ENCODE assay signal across 9 cellular contexts in the genomic region with DNA sequence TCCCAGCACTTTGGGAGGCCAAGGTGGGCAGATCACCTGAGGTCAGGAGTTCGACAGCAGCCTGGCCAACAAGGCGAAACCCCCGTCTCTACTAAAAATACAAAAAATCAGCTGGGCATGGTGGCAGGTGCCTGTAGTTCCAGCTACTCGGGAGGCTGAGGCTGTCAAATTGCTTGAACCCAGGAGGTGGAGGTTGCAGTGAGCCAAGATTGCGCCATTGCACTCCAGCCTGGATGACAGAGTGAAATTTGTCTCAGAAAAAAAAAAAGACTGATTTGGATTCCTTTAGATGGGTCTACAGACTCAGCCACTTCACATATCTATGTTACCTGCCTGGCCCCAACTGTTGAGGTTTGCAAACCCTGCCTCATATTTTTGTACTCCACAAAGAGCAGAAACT. TPM values are rescaled to one million over a fixed set of nuclear protein-coding genes. Genes with fewer than 3 reads are reported as not detected.
DNase-seq lines count a peak whose midpoint lies in the region; ATAC-seq, FAIRE-seq and TF ChIP-seq lines count a peak whose summit lies in the region.
"Not testable (repeated sequence)": the region's sequence is repeated elsewhere in the genome, so short reads cannot be mapped to it uniquely, and the experiment has no call there.
"Had no signal": no experiment of that assay in that cellular context is flagged by ENCODE, and none has a peak within 500 bp of the region (broad histone marks: within the 10 kb centered on the region; RNA-seq: fewer than 3 reads in every experiment).

No MANE protein-coding gene starts in this region.

- not testable (repeated sequence) for H3F3A ChIP-seq in PC-3 (ENCODE audit: low read length, unreplicated experiment)

- H3K27ac ChIP-seq in Karpas-422 (ENCODE audit: low read length) (peak overlapping the region; percentile 15; the same call in 1 of the 2 replicates), PC-3 (ENCODE audit: low read length) (peak overlapping the region; percentile 30), esophagus (ENCODE audit: low read depth in 2 of 2, low read length in 1 of 2) (peak overlapping the region; percentile 45 to 74), kidney (ENCODE audit: low read depth in 2 of 2, low read length in 2 of 2) (peak overlapping the region; percentile 13 to 57), right lobe of liver (peak overlapping the region; percentile 48 to 72 (median 64))

- not testable (repeated sequence) for H3K9me3 ChIP-seq in Karpas-422 (ENCODE audit: low read length); PC-3 (ENCODE audit: low read length); esophagus (ENCODE audit: control insufficient read depth in 2 of 2, insufficient read depth in 1 of 2, low read depth in 1 of 2, low read length in 1 of 2); kidney (ENCODE audit: control insufficient read depth in 1 of 2, low read length in 2 of 2); right lobe of liver

- not testable (repeated sequence) for H3K27me3 ChIP-seq in Karpas-422 (ENCODE audit: low read length); PC-3 (ENCODE audit: low read length); esophagus (ENCODE audit: control insufficient read depth in 1 of 2, insufficient read depth in 2 of 2, low read length in 2 of 2); right lobe of liver

- not testable (repeated sequence) for H3K4me2 ChIP-seq in Karpas-422 (ENCODE audit: low read depth, low read length, poor library complexity, severe bottlenecking)
- H3K4me2 ChIP-seq in PC-3 (ENCODE audit: low read length): peak overlapping the region; percentile 48

- peaks cover 49% of the 10 kb centered on the region for H3K4me1 ChIP-seq in Karpas-422 (ENCODE audit: low read length)
- peaks cover 67% of the 10 kb centered on the region for H3K4me1 ChIP-seq in PC-3 (ENCODE audit: insufficient read depth, low read length)
- peaks cover 2 to 18% of the 10 kb centered on the region in 2 donors for H3K4me1 ChIP-seq in esophagus (ENCODE audit: control insufficient read depth in 2 of 2, insufficient read depth in 2 of 2, low read length in 1 of 2)
- peaks cover 19 to 33% of the 10 kb centered on the region in 2 donors for H3K4me1 ChIP-seq in kidney (ENCODE audit: control insufficient read depth in 1 of 2, insufficient read depth in 1 of 2, low read depth in 1 of 2, low read length in 2 of 2)
- H3K4me1 ChIP-seq in right lobe of liver: peaks cover 0 to 50% (median 21%) of the 10 kb centered on the region in 4 donors

- FAIRE-seq in kidney (lab: Jason Lieb, UNC): not testable (repeated sequence)

- not testable (repeated sequence) for H3K9me2 ChIP-seq in Karpas-422 (replicated peaks; ENCODE audit: insufficient read depth, low read length); PC-3 (replicated peaks; ENCODE audit: low read length)

- POLR2A ChIA-PET in PC-3 (lab: Charles Lee; ENCODE audit: unreplicated experiment): interaction anchor here (0.5 to 0.9 kb wide), 2 partner anchors 15 to 109 kb away, joined by 3 to 6 read pairs; no protein-coding TSS in a partner anchor

- not testable (repeated sequence) for H3K4me3 ChIP-seq in Karpas-422 (ENCODE audit: low read length); PC-3 (ENCODE audit: low read length); esophagus (ENCODE audit: low read depth in 1 of 2, low read length in 2 of 2); kidney (ENCODE audit: low read length in 2 of 2); right lobe of liver

- intact Hi-C loops in PC-3 (cut with micrococcal nuclease); kidney (cut with DNase I); right lobe of liver (cut with DNase I): not testable (repeated sequence)

- not testable (repeated sequence) for BruUV-seq in PC-3 (replicated peaks; lab: Mats Ljungman, UMichigan)

- peaks cover 38% of the 10 kb centered on the region for H3K79me2 ChIP-seq in Karpas-422 (ENCODE audit: low read length)
- H3K79me2 ChIP-seq in PC-3 (ENCODE audit: low read length): peaks cover 59% of the 10 kb centered on the region

- CTCF ChIA-PET in PC-3 (lab: Charles Lee): interaction anchor here (0.6 kb wide), 1 partner anchor 157 kb away, joined by 3 read pairs; no protein-coding TSS in a partner anchor

- WGBS in esophagus, 2 donors: 92 to 94% methylated on average over 5 of the region's 5 CpGs
- 34% methylated on average over 4 of the region's 5 CpGs for WGBS in right lobe of liver (ENCODE audit: insufficient coverage, low coverage, low lambda C conversion rate, missing lambda C conversion rate)

- H3K36me3 ChIP-seq in Karpas-422 (ENCODE audit: insufficient read depth, low read length); PC-3 (ENCODE audit: low read depth, low read length); esophagus (ENCODE audit: control insufficient read depth in 2 of 2, insufficient read depth in 2 of 2, low read length in 1 of 2); kidney (ENCODE audit: control insufficient read depth in 1 of 2, insufficient read depth in 2 of 2, low read length in 2 of 2); right lobe of liver: not testable (repeated sequence)

- DNase-seq in Karpas-422, PC-3, kidney, right lobe of liver: not testable (repeated sequence)

- H3K9ac ChIP-seq in Karpas-422 (ENCODE audit: low read length); PC-3 (ENCODE audit: low read length); kidney (ENCODE audit: low read length in 2 of 2): not testable (repeated sequence)

- TF ChIP-seq CTCF in PC-3 (conservative IDR thresholded peaks at IDR 0.05; ENCODE audit: low read depth, low read length); kidney (IDR thresholded peaks at IDR 0.05; ENCODE audit: borderline replicate concordance, extremely low read depth, insufficient read depth); right lobe of liver (IDR thresholded peaks at IDR 0.05): not testable (repeated sequence)

- not testable (repeated sequence) for ATAC-seq in PC-3
- ATAC-seq in right lobe of liver: peak in 1 of 4 donors; percentile 3

- H2AFZ ChIP-seq in Karpas-422 (ENCODE audit: low read length); PC-3 (ENCODE audit: low read length): not testable (repeated sequence)

- TF ChIP-seq POLR2A in right lobe of liver (IDR thresholded peaks at IDR 0.05): not testable (repeated sequence)

- H4K20me1 ChIP-seq in Karpas-422 (ENCODE audit: insufficient read depth, low read depth, low read length); PC-3 (ENCODE audit: low read length): not testable (repeated sequence)

RNA-seq across cellular contexts. Expression of a gene that starts 4.8 kb away (rescaled TPM):
- total RNA-seq in Karpas-422 (2014; rRNA removed; shearing (Covaris generic); ENCODE audit: low replicate concordance): 18.9 and 72.0 TPM in 2 replicates
- 74.9 and 154 TPM in 2 replicates for total RNA-seq in PC-3 (2014; rRNA removed)
- polyA plus RNA-seq in esophagus: 10 to 100 TPM; 61.3 to 63.4 TPM
- 64.9 TPM for total RNA-seq in kidney
- 69.8 TPM for polyA plus RNA-seq in kidney (ENCODE audit: insufficient read depth, low read depth, low replicate concordance)
- total RNA-seq in right lobe of liver: 10 to 100 TPM; 20.7 to 67.1 (median 50.7) TPM
- total RNA-seq: CD4-positive, alpha-beta memory T cell had no signal
- polyA plus RNA-seq: CD14-positive monocyte; CD4-positive, alpha-beta memory T cell; CD4-positive, CD25-positive, alpha-beta regulatory T cell; CD8-positive, alpha-beta memory T cell had no signal

RNA-seq across cellular contexts. Expression of a gene that starts 46.5 kb away (rescaled TPM):
- 39.5 and 43.2 TPM in 2 replicates for total RNA-seq in Karpas-422 (2014; rRNA removed; shearing (Covaris generic); ENCODE audit: low replicate concordance)
- total RNA-seq in PC-3 (2014; rRNA removed): 31.4 and 40.2 TPM in 2 replicates
- polyA plus RNA-seq in esophagus: 10 to 100 TPM; 12.0 to 12.8 TPM
- total RNA-seq in kidney: 18.2 TPM
- 20.8 TPM for polyA plus RNA-seq in kidney (ENCODE audit: insufficient read depth, low read depth, low replicate concordance)
- total RNA-seq in right lobe of liver: 1 to 10 TPM; 3.6 to 9.4 (median 6.9) TPM
